In the genomic region with DNA sequence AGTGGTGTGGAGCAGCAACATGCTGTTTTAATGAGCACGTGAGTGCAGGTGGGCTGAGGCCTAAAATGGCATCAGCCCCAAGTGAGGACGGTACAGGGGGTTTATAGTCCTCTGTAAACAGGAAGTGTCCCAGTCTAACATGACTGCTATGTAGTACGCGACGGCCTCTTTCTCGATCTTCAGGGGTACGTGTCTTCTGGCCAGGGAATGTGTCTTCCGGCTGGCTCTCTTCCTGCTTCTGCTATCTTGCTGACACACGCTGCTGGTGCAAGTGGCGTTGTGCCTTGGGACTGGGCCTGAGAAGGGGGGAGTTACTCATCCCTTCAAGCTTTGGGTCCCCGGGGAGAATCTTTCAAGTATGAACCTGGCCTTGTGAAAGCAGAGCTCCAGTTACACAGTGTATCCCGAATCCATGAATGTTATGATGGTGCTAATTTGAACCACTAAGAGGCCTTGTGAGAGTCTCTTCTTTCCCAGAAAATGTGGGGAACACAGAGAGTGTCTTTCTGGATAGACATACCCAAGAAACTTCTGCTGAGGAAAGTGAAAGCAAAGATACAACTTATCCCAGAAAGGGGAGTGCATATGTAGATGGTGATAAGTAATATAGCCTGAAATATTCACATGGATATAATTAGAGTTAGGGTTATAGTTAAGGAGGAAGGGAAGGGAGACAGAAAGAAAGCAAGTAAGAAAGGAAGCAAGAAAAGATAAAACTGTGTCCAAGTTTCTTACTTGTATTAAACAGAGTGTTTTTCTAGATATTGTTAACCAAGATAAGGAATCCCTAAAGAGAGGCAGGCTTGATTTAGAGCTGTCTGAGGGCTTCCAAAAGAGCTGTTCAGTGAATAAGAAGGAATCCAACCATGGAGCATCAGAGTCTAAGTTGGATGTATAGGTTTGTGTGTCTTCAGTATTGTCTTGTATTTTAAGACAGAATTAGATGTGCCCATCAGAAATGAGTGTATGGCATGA, we compare ENCODE assay signal across 10 cellular contexts. TPM values are rescaled to one million over a fixed set of nuclear protein-coding genes. Genes with fewer than 3 reads are reported as not detected.
DNase-seq lines count a peak whose midpoint lies in the region; ATAC-seq and TF ChIP-seq lines count a peak whose summit lies in the region.
"Had no signal": no experiment of that assay in that cellular context is flagged by ENCODE, and none has a peak within 500 bp of the region (broad histone marks: within the 10 kb centered on the region; RNA-seq: fewer than 3 reads in every experiment).

No MANE protein-coding gene starts in this region.

- 83% methylated on average over 12 of the region's 12 CpGs for WGBS in prostate gland

- no peaks in the 10 kb centered on the region for H3K79me2 ChIP-seq in OCI-LY1 (ENCODE audit: insufficient read depth, low read length)
- peaks cover 10% of the 10 kb centered on the region for H3K79me2 ChIP-seq in PC-3 (ENCODE audit: low read length)

- H3K36me3 ChIP-seq in OCI-LY1 (ENCODE audit: insufficient read depth, low read length) (peaks cover 24% of the 10 kb centered on the region), prostate gland (peaks cover 5 to 6% of the 10 kb centered on the region in 2 donors), PC-3 (ENCODE audit: low read depth, low read length) (peaks cover 9% of the 10 kb centered on the region)

- CTCF ChIA-PET in CD4-positive, alpha-beta T cell (lab: Charles Lee): interaction anchor here (0.9 kb wide), 1 partner anchor 164 kb away, joined by 4 read pairs; no protein-coding TSS in a partner anchor
- CTCF ChIA-PET in PC-3 (lab: Charles Lee): no interaction called here

- no peaks in the 10 kb centered on the region for H3K27me3 Mint-ChIP-seq in CD4-positive, alpha-beta T cell
- H3K27me3 Mint-ChIP-seq in endothelial cell (ENCODE audit: unreplicated experiment): peaks cover 3% of the 10 kb centered on the region
- H3K27me3 Mint-ChIP-seq in natural killer cell (ENCODE audit: low read depth in 2 of 2): no peaks in the 10 kb centered on the region

- peak overlapping the region; percentile 50 for H3K27ac Mint-ChIP-seq in CD4-positive, alpha-beta T cell
- H3K27ac Mint-ChIP-seq in endothelial cell (ENCODE audit: unreplicated experiment): no peak overlapping the region
- H3K27ac Mint-ChIP-seq in natural killer cell: peak overlapping the region; percentile 29 to 77

- no peak for TF ChIP-seq CTCF in CD4-positive, alpha-beta T cell (IDR thresholded peaks at IDR 0.05)
- no peak for TF ChIP-seq CTCF in OCI-LY1 (IDR thresholded peaks at IDR 0.05; ENCODE audit: low read length)
- TF ChIP-seq CTCF in endothelial cell (IDR thresholded peaks at IDR 0.05; ENCODE audit: unreplicated experiment): no peak
- no peak for TF ChIP-seq CTCF in natural killer cell (IDR thresholded peaks at IDR 0.05)
- no peak for TF ChIP-seq CTCF in prostate gland (IDR thresholded peaks at IDR 0.05)
- no peak for TF ChIP-seq CTCF in PC-3 (conservative IDR thresholded peaks at IDR 0.05; ENCODE audit: low read depth, low read length)

- H3K4me3 Mint-ChIP-seq in CD4-positive, alpha-beta T cell: no peak overlapping the region
- H3K4me3 Mint-ChIP-seq in endothelial cell (ENCODE audit: unreplicated experiment) (peak overlapping the region; percentile 52), natural killer cell (no peak overlapping the region)

- H3K4me1 ChIP-seq in OCI-LY1 (ENCODE audit: insufficient read depth, low read length, severe bottlenecking) (peaks cover 16% of the 10 kb centered on the region), prostate gland (replicated peaks) (no peaks in the 10 kb centered on the region), PC-3 (ENCODE audit: insufficient read depth, low read length) (no peaks in the 10 kb centered on the region)

- no peak overlapping the region; the same call in 1 of the 2 replicates for H3K4me2 ChIP-seq in OCI-LY1 (ENCODE audit: low read length)
- no peak overlapping the region for H3K4me2 ChIP-seq in PC-3 (ENCODE audit: low read length)

- H3F3A ChIP-seq in OCI-LY1 (ENCODE audit: insufficient read depth, low read length) (no peaks in the 10 kb centered on the region), PC-3 (ENCODE audit: low read length, unreplicated experiment) (no peaks in the 10 kb centered on the region)

- H3K4me3 ChIP-seq in OCI-LY1 (ENCODE audit: low read depth, low read length, poor library complexity, severe bottlenecking) (no peak overlapping the region), prostate gland (no peak overlapping the region), PC-3 (ENCODE audit: low read length) (no peak overlapping the region)
- H3K4me3 ChIP-seq: thyroid gland had no signal

- peaks cover 37% of the 10 kb centered on the region for H3K4me1 Mint-ChIP-seq in CD4-positive, alpha-beta T cell (ENCODE audit: low read depth)
- H3K4me1 Mint-ChIP-seq in endothelial cell (ENCODE audit: unreplicated experiment) (peaks cover 8% of the 10 kb centered on the region), natural killer cell (peaks cover 34 to 59% of the 10 kb centered on the region in 2 donors)

- no TSS peak for BruUV-seq in PC-3 (replicated peaks; lab: Mats Ljungman, UMichigan)

- intact Hi-C loops in CD4-positive, alpha-beta T cell (cut with DNase I, micrococcal nuclease): loop anchor here in 1 of 2 experiments (2.0 to 10.0 kb wide), 2 partner anchors 231 to 309 kb away; no protein-coding TSS in a partner anchor
- intact Hi-C loops in natural killer cell (cut with micrococcal nuclease): no loop called here
- intact Hi-C loops in prostate gland (cut with DNase I): no loop called here
- intact Hi-C loops in PC-3 (cut with micrococcal nuclease): no loop called here

- no peak overlapping the region for H2AFZ ChIP-seq in OCI-LY1 (ENCODE audit: low read length)
- H2AFZ ChIP-seq in PC-3 (ENCODE audit: low read length): no peak overlapping the region

- H3K9me2 ChIP-seq in OCI-LY1 (ENCODE audit: low read depth, low read length): no peaks in the 10 kb centered on the region
- no peaks in the 10 kb centered on the region for H3K9me2 ChIP-seq in PC-3 (replicated peaks; ENCODE audit: low read length)

- H3K9me3 Mint-ChIP-seq in CD4-positive, alpha-beta T cell: no peaks in the 10 kb centered on the region
- H3K9me3 Mint-ChIP-seq in endothelial cell (ENCODE audit: unreplicated experiment): no peaks in the 10 kb centered on the region
- H3K9me3 Mint-ChIP-seq in natural killer cell: no peaks in the 10 kb centered on the region

- no peak overlapping the region for H3K9ac ChIP-seq in OCI-LY1 (ENCODE audit: low read length)
- no peak overlapping the region for H3K9ac ChIP-seq in PC-3 (ENCODE audit: low read length)

- no peak for ATAC-seq in CD4-positive, alpha-beta T cell (ENCODE audit: poor library complexity)
- no peak for ATAC-seq in natural killer cell
- no peak for ATAC-seq in PC-3
- no peak for ATAC-seq in GM21825 (IDR thresholded peaks at IDR 0.05; ENCODE audit: unreplicated experiment)

- peaks cover 67% of the 10 kb centered on the region for H3K36me3 Mint-ChIP-seq in CD4-positive, alpha-beta T cell (ENCODE audit: low read depth)
- H3K36me3 Mint-ChIP-seq in endothelial cell (ENCODE audit: low read depth, unreplicated experiment): peaks cover 39% of the 10 kb centered on the region
- no peaks in the 10 kb centered on the region for H3K36me3 Mint-ChIP-seq in natural killer cell

- TF ChIP-seq POLR2A in prostate gland (IDR thresholded peaks at IDR 0.05): no peak

- DNase-seq in CD4-positive, alpha-beta T cell: no peak
- no peak for DNase-seq in endothelial cell (ENCODE audit: low spot score)
- DNase-seq in natural killer cell: no peak
- DNase-seq in prostate gland (ENCODE audit: low spot score): no peak
- no peak for DNase-seq in stimulated activated CD4-positive, alpha-beta T cell treated with anti-CD3 and anti-CD28 coated beads, Interleukin-15, amount 100 ng/mL, for 24 hours
- no peak for DNase-seq in PC-3
- DNase-seq: dermis blood vessel endothelial cell, thyroid gland had no signal

- POLR2A ChIA-PET in CD4-positive, alpha-beta T cell (lab: Charles Lee): interaction anchor here (1.4 kb wide), 1 partner anchor 10 kb away, joined by 4 read pairs; no protein-coding TSS in a partner anchor
- POLR2A ChIA-PET in PC-3 (lab: Charles Lee; ENCODE audit: unreplicated experiment): no interaction called here

- H4K20me1 ChIP-seq in OCI-LY1 (ENCODE audit: insufficient read depth, low read length) (no peaks in the 10 kb centered on the region), PC-3 (ENCODE audit: low read length) (no peaks in the 10 kb centered on the region)

- H3K27me3 ChIP-seq in CD4-positive, alpha-beta T cell (ENCODE audit: control insufficient read depth, insufficient read depth, low read length): no peaks in the 10 kb centered on the region
- no peaks in the 10 kb centered on the region for H3K27me3 ChIP-seq in OCI-LY1 (ENCODE audit: insufficient read depth, low read length)
- H3K27me3 ChIP-seq in prostate gland (replicated peaks; ENCODE audit: insufficient read depth): no peaks in the 10 kb centered on the region
- H3K27me3 ChIP-seq in PC-3 (ENCODE audit: low read length): no peaks in the 10 kb centered on the region
- H3K27me3 ChIP-seq: thyroid gland had no signal

- no peaks in the 10 kb centered on the region for H3K9me3 ChIP-seq in CD4-positive, alpha-beta T cell (ENCODE audit: control insufficient read depth, low read length)
- H3K9me3 ChIP-seq in OCI-LY1 (ENCODE audit: low read length) (no peaks in the 10 kb centered on the region), prostate gland (no peaks in the 10 kb centered on the region), PC-3 (ENCODE audit: low read length) (no peaks in the 10 kb centered on the region)
- H3K9me3 ChIP-seq: thyroid gland had no signal

- H3K27ac ChIP-seq in CD4-positive, alpha-beta T cell (ENCODE audit: low read depth, low read length): no peak overlapping the region
- H3K27ac ChIP-seq in OCI-LY1 (ENCODE audit: low read depth, low read length, poor library complexity, severe bottlenecking) (peak overlapping the region; percentile 39), prostate gland (peak overlapping the region in 1 of 2 donors; percentile 51), PC-3 (ENCODE audit: low read length) (no peak overlapping the region)

RNA-seq across cellular contexts. Expression of a gene that starts 35.5 kb away (rescaled TPM):
- 10 to 100 TPM; 45.6 to 48.9 TPM for total RNA-seq in CD4-positive, alpha-beta T cell
- total RNA-seq in endothelial cell (ENCODE audit: unreplicated experiment) (1.1 TPM), natural killer cell (10 to 100 TPM; 34.3 to 55.2 (median 38.0) TPM), prostate gland (1 to 10 TPM; 4.5 to 5.3 TPM), PC-3 (2014; rRNA removed) (4.8 and 8.9 TPM in 2 replicates)

RNA-seq across cellular contexts. Expression of a gene that starts 45.1 kb away (rescaled TPM):
- total RNA-seq in CD4-positive, alpha-beta T cell: 10 to 100 TPM; 71.7 to 72.4 TPM
- total RNA-seq in endothelial cell (ENCODE audit: unreplicated experiment): 30.4 TPM
- 10 to 100 TPM; 69.0 to 84.0 (median 83.5) TPM for total RNA-seq in natural killer cell
- 10 to 100 TPM; 33.9 to 40.3 TPM for total RNA-seq in prostate gland
- 37.3 and 41.5 TPM in 2 replicates for total RNA-seq in PC-3 (2014; rRNA removed)
